Comparison of ENCODE assay signal across 17 cellular contexts in genomic region chr1:151364996-151365395, GRCh38. TPM values are rescaled to one million over a fixed set of nuclear protein-coding genes. Genes with fewer than 3 reads are reported as not detected.
A peak's percentile ranks its signal among the peaks of the same experiment; 100 is the strongest.
DNase-seq lines count a peak whose midpoint lies in the region; ATAC-seq, FAIRE-seq and TF ChIP-seq lines count a peak whose summit lies in the region.
"Had no signal": no experiment of that assay in that cellular context is flagged by ENCODE, and none has a peak within 500 bp of the region (broad histone marks: within the 10 kb centered on the region; RNA-seq: fewer than 3 reads in every experiment).

No MANE protein-coding gene starts in this region.

- no peak overlapping the region for H2AFZ ChIP-seq in GM12878 (ENCODE audit: control insufficient read depth, low read depth, low read length)
- H2AFZ ChIP-seq: PC-9 had no signal

- TF ChIP-seq POLR2A in GM12878 (IDR thresholded peaks at IDR 0.05; ENCODE audit: low read depth, low read length) = no peak
- TF ChIP-seq POLR2A in spleen (IDR thresholded peaks at IDR 0.05) = no peak

- CTCF ChIA-PET in GM12878 (lab: Yijun Ruan, JAX) = interaction anchor here (1.6 kb wide), 1 partner anchor 24 kb away, joined by 4 read pairs; no protein-coding TSS in a partner anchor

- H3K4me1 ChIP-seq in GM12878 (ENCODE audit: control insufficient read depth, insufficient read depth, low read length) = no peaks in the 10 kb centered on the region
- peaks cover 9 to 37% (median 24%) of the 10 kb centered on the region in 6 donors for H3K4me1 ChIP-seq in spleen
- H3K4me1 ChIP-seq in mucosa of descending colon (ENCODE audit: low read depth) = peaks cover 13% of the 10 kb centered on the region
- H3K4me1 ChIP-seq: SJSA1 had no signal

- no peak overlapping the region for H3K4me2 ChIP-seq in GM12878 (ENCODE audit: control insufficient read depth, insufficient read depth)
- H3K4me2 ChIP-seq: PC-9 had no signal

- H3K9me3 ChIP-seq in GM12878 (replicated peaks; ENCODE audit: control insufficient read depth, insufficient read depth, low read length) (peaks cover 7% of the 10 kb centered on the region), spleen (peaks cover 0 to 15% (median 11%) of the 10 kb centered on the region in 8 donors), mucosa of descending colon (no peaks in the 10 kb centered on the region)

- intact Hi-C loops in GM12878 (cut with micrococcal nuclease; ENCODE audit: unreplicated experiment) (no loop called here), spleen (cut with DNase I; ENCODE audit: low total_unique reads) (no loop called here), mucosa of descending colon (cut with DNase I, micrococcal nuclease) (no loop called here)

- TF ChIP-seq RAD21 in GM12878 (IDR thresholded peaks at IDR 0.05; ENCODE audit: insufficient read depth, low read depth, low read length) = no peak

- H3K27me3 ChIP-seq in GM12878 (replicated peaks in 1 of 2; ENCODE audit: control insufficient read depth in 2 of 2, insufficient read depth in 2 of 2, low read length in 1 of 2) (no peaks in the 10 kb centered on the region), spleen (replicated peaks in 1 of 7) (no peaks in the 10 kb centered on the region)
- H3K27me3 ChIP-seq: SJSA1 had no signal

- peak; percentile 26 for TF ChIP-seq CTCF in GM12873 (IDR thresholded peaks at IDR 0.05; ENCODE audit: insufficient read depth, low read depth, low read length, missing control alignments)
- peak; percentile 13 for TF ChIP-seq CTCF in HFF-Myc (IDR thresholded peaks at IDR 0.05; ENCODE audit: low read depth, low read length, missing control alignments)
- no peak for TF ChIP-seq CTCF in GM12878 (IDR thresholded peaks at IDR 0.05 in 2 of 3, conservative IDR thresholded peaks at IDR 0.05 in 1 of 3; ENCODE audit: control insufficient read depth in 2 of 3, extremely low read depth in 1 of 3, insufficient read depth in 1 of 3, low read depth in 3 of 3, low read length in 3 of 3)
- no peak for TF ChIP-seq CTCF in spleen (IDR thresholded peaks at IDR 0.05 in 8 of 11, conservative IDR thresholded peaks at IDR 0.05 in 3 of 11)
- no peak for TF ChIP-seq CTCF in mucosa of descending colon (IDR thresholded peaks at IDR 0.05)

- H3K4me3 ChIP-seq in HFF-Myc (replicated peaks; ENCODE audit: low read depth, low read length) (no peak overlapping the region), GM12878 (no peak overlapping the region), spleen (no peak overlapping the region), mucosa of descending colon (no peak overlapping the region)
- H3K4me3 ChIP-seq: PC-9, SJSA1 had no signal

- no peaks in the 10 kb centered on the region for H3K79me2 ChIP-seq in GM12878 (ENCODE audit: control insufficient read depth, insufficient read depth, low read length)

- no peak overlapping the region for H3K9ac ChIP-seq in GM12878 (ENCODE audit: control insufficient read depth, insufficient read depth, low read length)

- no TSS peak for BruUV-seq in GM12878 (replicated peaks; lab: Mats Ljungman, UMichigan)

- H3K27ac ChIP-seq in GM12878 (ENCODE audit: control insufficient read depth, insufficient read depth) (no peak overlapping the region), spleen (no peak overlapping the region)
- H3K27ac ChIP-seq: PC-9, SJSA1 had no signal

- POLR2A ChIA-PET in GM12878 (lab: Charles Lee) = no interaction called here

- H3K36me3 ChIP-seq in GM12878 (ENCODE audit: control insufficient read depth in 2 of 2, insufficient read depth in 2 of 2, low read length in 1 of 2) (no peaks in the 10 kb centered on the region), spleen (peaks cover 0 to 56% (median 3%) of the 10 kb centered on the region in 6 donors), mucosa of descending colon (ENCODE audit: low read depth) (peaks cover 8% of the 10 kb centered on the region)

- ATAC-seq in GM12878 (0 out of 3 replicates have a peak, but pooled peaks have one; percentile 16), mucosa of descending colon (no peak)

- RAD21 ChIA-PET in GM12878 (lab: Charles Lee; ENCODE audit: unreplicated experiment) = no interaction called here

- FAIRE-seq in GM12878 (lab: Jason Lieb, UNC) = no peak
- FAIRE-seq: G401.6 had no signal

- TF ChIP-seq EP300 in GM12878 (IDR thresholded peaks at IDR 0.05; ENCODE audit: borderline replicate concordance in 1 of 2, control insufficient read depth in 1 of 2, low read depth in 2 of 2, low read length in 2 of 2) = no peak

- H4K20me1 ChIP-seq in GM12878 (ENCODE audit: control insufficient read depth, insufficient read depth) = no peaks in the 10 kb centered on the region

- SMC1A ChIA-PET in GM12878 (lab: Charles Lee; ENCODE audit: uncharacterized antibody, unreplicated experiment) = no interaction called here

- DNase-seq in HFF-Myc (ENCODE audit: extremely low read depth, low read depth) = no peak
- no peak for DNase-seq in GM12878 (ENCODE audit: low read depth, low spot score)
- DNase-seq in spleen = peak; percentile 33
- no peak for DNase-seq in mucosa of descending colon
- DNase-seq in SKM-1 (lab: John Stamatoyannopoulos, UW; ENCODE audit: unreplicated experiment) = no peak
- no peak for DNase-seq in SKM-1 treated with dmso at 0.1 percent for 144 hours (lab: John Stamatoyannopoulos, UW; ENCODE audit: unreplicated experiment)
- DNase-seq: ACHN; CD4-positive, alpha-beta T cell; DMS79 treated with DMSO at 0.1 percent for 48 hours; KG1; NCI-H1436; NCI-H2029; NCI-H748 treated with DMSO at 0.1 percent for 48 hours; PC-9 had no signal

- 15% methylated on average over 4 of the region's 4 CpGs for WGBS in GM12878 (ENCODE audit: insufficient coverage, insufficient replicate concordance, low lambda C conversion rate, missing lambda C conversion rate)
- 73 to 100% (median 87%) methylated on average over 2 to 4 of the region's 4 CpGs for WGBS in spleen, 5 donors

- in situ Hi-C loops in GM12878 (cut with MboI) = no loop called here

RNA-seq across cellular contexts. Expression of gene SELENBP1, which starts 7.5 kb away (rescaled TPM):
- not detected in 2 replicates for total RNA-seq in GM12878 (2013; cell fraction: nucleolus; rRNA removed)
- total RNA-seq in GM12878 (2014; rRNA removed) (not detected in 2 replicates), GM12878 (2014; rRNA removed; fragmentation: Illumina TruSeq; extraction: Trizol) (not detected in 2 replicates), GM12878 (2021) (0.41 and 0.45 TPM in 2 replicates), spleen (100 to 1,000 TPM in 2 of 7 donors, 10 to 100 TPM in 5; 56.1 to 114 (median 90.3) TPM), mucosa of descending colon (1,000 to 10,000 TPM in 2 of 3 donors, 100 to 1,000 TPM in 1; 914 to 2,582 (median 1,654) TPM)
- not detected for polyA plus RNA-seq in GM12878 (2011; ENCODE audit: low read depth)
- polyA plus RNA-seq in GM12878 (2011; rRNA removed) (not detected in 2 replicates), GM12878 (2014; fragmentation: Illumina TruSeq; extraction: Trizol) (not detected in 2 replicates), GM12878 (2014; fragmentation: Nextera tagmentation; extraction: Ambion mirVana) (not detected), GM12878 (2014; rRNA removed) (not detected in 2 replicates), GM12878 (2016; fragmentation: Nextera tagmentation; extraction: Ambion mirVana) (not detected), spleen (10 to 100 TPM; 17.3 to 77.8 (median 47.5) TPM)
- polyA plus RNA-seq in GM12878 (2011; cell fraction: cytosol; rRNA removed) = not detected in 2 replicates
- 0.13 and 0.20 TPM in 2 replicates for polyA plus RNA-seq in GM12878 (2011; cell fraction: nucleus; rRNA removed)
- not detected in 2 replicates for polyA plus RNA-seq in GM12878 (2012)
- polyA minus RNA-seq in GM12878 (2011; rRNA and poly(A)+ RNA removed) = not detected in 2 replicates
- 1.7 TPM in 1 of 2 replicates, not detected in the other for polyA minus RNA-seq in GM12878 (2011; cell fraction: cytosol; rRNA and poly(A)+ RNA removed)
- not detected in 2 replicates for polyA minus RNA-seq in GM12878 (2011; cell fraction: nucleus; rRNA and poly(A)+ RNA removed)
- total RNA-seq: CD4-positive, alpha-beta T cell had no signal

RNA-seq across cellular contexts. Expression of gene RFX5, which starts 17.9 kb away (rescaled TPM):
- 130 and 156 TPM in 2 replicates for total RNA-seq in GM12878 (2013; cell fraction: nucleolus; rRNA removed)
- total RNA-seq in GM12878 (2014; rRNA removed) = 119 and 129 TPM in 2 replicates
- 136 and 138 TPM in 2 replicates for total RNA-seq in GM12878 (2014; rRNA removed; fragmentation: Illumina TruSeq; extraction: Trizol)
- 119 and 138 TPM in 2 replicates for total RNA-seq in GM12878 (2021)
- 102 TPM for polyA plus RNA-seq in GM12878 (2011; ENCODE audit: low read depth)
- 128 and 155 TPM in 2 replicates for polyA plus RNA-seq in GM12878 (2011; rRNA removed)
- polyA plus RNA-seq in GM12878 (2011; cell fraction: cytosol; rRNA removed) = 101 and 106 TPM in 2 replicates
- polyA plus RNA-seq in GM12878 (2011; cell fraction: nucleus; rRNA removed) = 201 and 290 TPM in 2 replicates
- 81.1 and 81.7 TPM in 2 replicates for polyA plus RNA-seq in GM12878 (2012)
- 198 and 209 TPM in 2 replicates for polyA plus RNA-seq in GM12878 (2014; fragmentation: Illumina TruSeq; extraction: Trizol)
- polyA plus RNA-seq in GM12878 (2014; fragmentation: Nextera tagmentation; extraction: Ambion mirVana) = 10 to 100 TPM; 14.1 to 18.4 TPM
- 129 and 134 TPM in 2 replicates for polyA plus RNA-seq in GM12878 (2014; rRNA removed)
- polyA plus RNA-seq in GM12878 (2016; fragmentation: Nextera tagmentation; extraction: Ambion mirVana) = 10 to 100 TPM; 76.1 to 82.3 TPM
- polyA minus RNA-seq in GM12878 (2011; rRNA and poly(A)+ RNA removed) = 125 and 136 TPM in 2 replicates
- polyA minus RNA-seq in GM12878 (2011; cell fraction: cytosol; rRNA and poly(A)+ RNA removed) = 56.4 and 58.2 TPM in 2 replicates
- 58.4 and 69.9 TPM in 2 replicates for polyA minus RNA-seq in GM12878 (2011; cell fraction: nucleus; rRNA and poly(A)+ RNA removed)
- 10 to 100 TPM; 75.9 to 96.1 (median 92.2) TPM for total RNA-seq in spleen
- 10 to 100 TPM; 30.8 to 57.8 (median 40.3) TPM for polyA plus RNA-seq in spleen
- total RNA-seq in mucosa of descending colon = 10 to 100 TPM; 20.5 to 45.3 (median 31.8) TPM

RNA-seq across cellular contexts. Expression of gene PSMB4, which starts 34.4 kb away (rescaled TPM):
- total RNA-seq in GM12878 (2013; cell fraction: nucleolus; rRNA removed) = 58.5 and 65.0 TPM in 2 replicates
- total RNA-seq in GM12878 (2014; rRNA removed) (423 and 434 TPM in 2 replicates), GM12878 (2014; rRNA removed; fragmentation: Illumina TruSeq; extraction: Trizol) (316 and 317 TPM in 2 replicates), GM12878 (2021) (348 and 359 TPM in 2 replicates), spleen (100 to 1,000 TPM; 184 to 219 (median 201) TPM), mucosa of descending colon (100 to 1,000 TPM; 154 to 213 (median 193) TPM)
- 230 TPM for polyA plus RNA-seq in GM12878 (2011; ENCODE audit: low read depth)
- polyA plus RNA-seq in GM12878 (2011; rRNA removed) (278 and 418 TPM in 2 replicates), GM12878 (2014; fragmentation: Illumina TruSeq; extraction: Trizol) (285 and 429 TPM in 2 replicates), GM12878 (2014; fragmentation: Nextera tagmentation; extraction: Ambion mirVana) (100 to 1,000 TPM; 508 to 610 TPM), GM12878 (2014; rRNA removed) (538 and 552 TPM in 2 replicates), GM12878 (2016; fragmentation: Nextera tagmentation; extraction: Ambion mirVana) (100 to 1,000 TPM; 278 to 296 TPM), spleen (100 to 1,000 TPM; 320 to 371 (median 354) TPM)
- 665 and 683 TPM in 2 replicates for polyA plus RNA-seq in GM12878 (2011; cell fraction: cytosol; rRNA removed)
- polyA plus RNA-seq in GM12878 (2011; cell fraction: nucleus; rRNA removed) = 525 and 562 TPM in 2 replicates
- polyA plus RNA-seq in GM12878 (2012) = 329 and 345 TPM in 2 replicates
- polyA minus RNA-seq in GM12878 (2011; rRNA and poly(A)+ RNA removed) = 283 and 422 TPM in 2 replicates
- 99.2 and 117 TPM in 2 replicates for polyA minus RNA-seq in GM12878 (2011; cell fraction: cytosol; rRNA and poly(A)+ RNA removed)
- polyA minus RNA-seq in GM12878 (2011; cell fraction: nucleus; rRNA and poly(A)+ RNA removed) = 79.4 and 82.2 TPM in 2 replicates

RNA-seq across cellular contexts. Expression of gene PI4KB, which starts 37.8 kb away (rescaled TPM):
- total RNA-seq in GM12878 (2013; cell fraction: nucleolus; rRNA removed) = 68.9 and 69.2 TPM in 2 replicates
- 46.3 and 50.0 TPM in 2 replicates for total RNA-seq in GM12878 (2014; rRNA removed)
- total RNA-seq in GM12878 (2014; rRNA removed; fragmentation: Illumina TruSeq; extraction: Trizol) = 27.0 and 27.6 TPM in 2 replicates
- 56.8 and 58.5 TPM in 2 replicates for total RNA-seq in GM12878 (2021)
- polyA plus RNA-seq in GM12878 (2011; ENCODE audit: low read depth) = 29.3 TPM
- 58.8 and 88.3 TPM in 2 replicates for polyA plus RNA-seq in GM12878 (2011; rRNA removed)
- 103 and 113 TPM in 2 replicates for polyA plus RNA-seq in GM12878 (2011; cell fraction: cytosol; rRNA removed)
- 151 and 222 TPM in 2 replicates for polyA plus RNA-seq in GM12878 (2011; cell fraction: nucleus; rRNA removed)
- 37.7 and 45.0 TPM in 2 replicates for polyA plus RNA-seq in GM12878 (2012)
- 44.1 and 52.2 TPM in 2 replicates for polyA plus RNA-seq in GM12878 (2014; fragmentation: Illumina TruSeq; extraction: Trizol)
- 1 to 10 TPM; 3.3 to 7.2 TPM for polyA plus RNA-seq in GM12878 (2014; fragmentation: Nextera tagmentation; extraction: Ambion mirVana)
- 62.9 and 72.2 TPM in 2 replicates for polyA plus RNA-seq in GM12878 (2014; rRNA removed)
- 10 to 100 TPM; 51.2 to 53.1 TPM for polyA plus RNA-seq in GM12878 (2016; fragmentation: Nextera tagmentation; extraction: Ambion mirVana)
- polyA minus RNA-seq in GM12878 (2011; rRNA and poly(A)+ RNA removed) = 150 and 166 TPM in 2 replicates
- polyA minus RNA-seq in GM12878 (2011; cell fraction: cytosol; rRNA and poly(A)+ RNA removed) = 32.1 and 33.4 TPM in 2 replicates
- polyA minus RNA-seq in GM12878 (2011; cell fraction: nucleus; rRNA and poly(A)+ RNA removed) = 40.0 and 60.0 TPM in 2 replicates
- 10 to 100 TPM; 63.7 to 85.4 (median 69.5) TPM for total RNA-seq in spleen
- polyA plus RNA-seq in spleen = 10 to 100 TPM; 25.6 to 41.4 (median 30.8) TPM
- 10 to 100 TPM; 57.9 to 77.2 (median 58.9) TPM for total RNA-seq in mucosa of descending colon

Comparison
In these comparisons a context has a peak if more than half of its experiments do, and no peak if none do; other contexts are left out.
1. CTCF ChIP-seq: peak in GM12873 (single experiment) and HFF-Myc (single experiment); none in GM12878 (0 of 3), spleen (0 of 11) and mucosa of descending colon (single experiment).
2. RNA of gene SELENBP1, which starts 7.5 kb away (total RNA-seq): 914 to 2,582 TPM in mucosa of descending colon and 56.1 to 114 TPM in spleen; 0.41 to 0.45 TPM in GM12878; every median in the first group is over 10 times any median in the second.